In genomic region chrX:13380230-13380629, GRCh38 we compare ENCODE assay signal across 14 cellular contexts.
DNase-seq lines count a peak whose midpoint lies in the region; ATAC-seq and TF ChIP-seq lines count a peak whose summit lies in the region.
"Had no signal": no experiment of that assay in that cellular context is flagged by ENCODE, and none has a peak within 500 bp of the region (broad histone marks: within the 10 kb centered on the region; RNA-seq: fewer than 3 reads in every experiment).

No MANE protein-coding gene starts in this region.

- no peak overlapping the region for H3K18ac ChIP-seq in mesenchymal stem cell (ENCODE audit: low read depth in 1 of 2, low read length in 2 of 2)

- H3K4me1 ChIP-seq in mesenchymal stem cell (ENCODE audit: control insufficient read depth, insufficient read depth, low read depth, low read length): no peaks in the 10 kb centered on the region
- H3K4me1 ChIP-seq in left lung: no peaks in the 10 kb centered on the region
- H3K4me1 ChIP-seq: left ventricle myocardium inferior had no signal

- DNase-seq in GM04503 (ENCODE audit: low read depth): peak; percentile 47
- peak; percentile 52 for DNase-seq in M059J (ENCODE audit: low read depth)
- no peak for DNase-seq in central memory CD8-positive, alpha-beta T cell (ENCODE audit: low spot score in 2 of 2)
- DNase-seq in mesenchymal stem cell: peak; percentile 19
- DNase-seq in hypothalamus (lab: John Stamatoyannopoulos, UW): no peak
- no peak for DNase-seq in COLO668 (lab: John Stamatoyannopoulos, UW; ENCODE audit: unreplicated experiment)
- no peak for DNase-seq in left lung
- DNase-seq: CD8-positive, alpha-beta T cell; effector CD4-positive, alpha-beta T cell; left ventricle myocardium inferior; NCI-H345 had no signal

- no peak overlapping the region for H2AK5ac ChIP-seq in mesenchymal stem cell (ENCODE audit: low read length, severe bottlenecking)

- no peaks in the 10 kb centered on the region for H3K9me3 ChIP-seq in mesenchymal stem cell (ENCODE audit: control insufficient read depth, low read length)
- no peaks in the 10 kb centered on the region for H3K9me3 ChIP-seq in left lung
- H3K9me3 ChIP-seq: left ventricle myocardium inferior, thoracic aorta had no signal

- H3K14ac ChIP-seq in mesenchymal stem cell (ENCODE audit: low read length in 2 of 2): no peak overlapping the region

- H3K27ac ChIP-seq in mesenchymal stem cell (ENCODE audit: low read length, poor library complexity, severe bottlenecking) (no peak overlapping the region), left lung (no peak overlapping the region)
- H3K27ac ChIP-seq: left ventricle myocardium inferior, neural progenitor cell, skin epidermis, thoracic aorta had no signal

- no peak overlapping the region for H2BK5ac ChIP-seq in mesenchymal stem cell (ENCODE audit: low read depth, low read length, poor library complexity, severe bottlenecking)

- no peak overlapping the region for H3K4me2 ChIP-seq in mesenchymal stem cell (ENCODE audit: low read length, poor library complexity, severe bottlenecking)
- H3K4me2 ChIP-seq: neural progenitor cell had no signal

- no peak overlapping the region for H3K4ac ChIP-seq in mesenchymal stem cell (ENCODE audit: low read depth in 1 of 2, low read length in 2 of 2)

- H3K36me3 Mint-ChIP-seq in central memory CD8-positive, alpha-beta T cell (ENCODE audit: insufficient read depth): no peaks in the 10 kb centered on the region
- H3K36me3 Mint-ChIP-seq: CD8-positive, alpha-beta T cell had no signal

- no peak overlapping the region for H3K4me3 Mint-ChIP-seq in central memory CD8-positive, alpha-beta T cell
- H3K4me3 Mint-ChIP-seq: CD8-positive, alpha-beta T cell; neural progenitor cell had no signal

- intact Hi-C loops in left lung (cut with DNase I): no loop called here

- H3K27me3 Mint-ChIP-seq in central memory CD8-positive, alpha-beta T cell: no peaks in the 10 kb centered on the region

- no peaks in the 10 kb centered on the region for H3K36me3 ChIP-seq in mesenchymal stem cell (ENCODE audit: control insufficient read depth in 1 of 2, insufficient read depth in 2 of 2, low read depth in 1 of 2, low read length in 2 of 2)
- H3K36me3 ChIP-seq in left lung: no peaks in the 10 kb centered on the region
- H3K36me3 ChIP-seq: left ventricle myocardium inferior, neural progenitor cell, thoracic aorta had no signal

- no peak overlapping the region for H2BK12ac ChIP-seq in mesenchymal stem cell (ENCODE audit: low read length in 2 of 2)

- H4K8ac ChIP-seq in mesenchymal stem cell (ENCODE audit: low read length): no peak overlapping the region

- H3K27ac Mint-ChIP-seq in central memory CD8-positive, alpha-beta T cell (ENCODE audit: low read depth): peak overlapping the region; percentile 42
- H3K27ac Mint-ChIP-seq: CD8-positive, alpha-beta T cell had no signal

- no peak for ATAC-seq in central memory CD8-positive, alpha-beta T cell (replicated peaks; ENCODE audit: extremely low read depth, poor library complexity, severe bottlenecking)
- no peak for ATAC-seq in left lung
- ATAC-seq: CD8-positive, alpha-beta T cell had no signal

- H3K9me3 Mint-ChIP-seq in central memory CD8-positive, alpha-beta T cell: no peaks in the 10 kb centered on the region
- H3K9me3 Mint-ChIP-seq: CD8-positive, alpha-beta T cell had no signal

- WGBS in mesenchymal stem cell: no CpG with 5 or more reads among the region's 2 CpGs

- no peak overlapping the region for H3K23ac ChIP-seq in mesenchymal stem cell (ENCODE audit: low read length in 2 of 2)

- H3K27me3 ChIP-seq in mesenchymal stem cell (ENCODE audit: control insufficient read depth in 1 of 2, insufficient read depth in 1 of 2, low read length in 2 of 2) (no peaks in the 10 kb centered on the region), left lung (no peaks in the 10 kb centered on the region)
- H3K27me3 ChIP-seq: neural progenitor cell had no signal

- TF ChIP-seq CTCF in left lung (IDR thresholded peaks at IDR 0.05): no peak

- no peak overlapping the region for H2BK120ac ChIP-seq in mesenchymal stem cell (ENCODE audit: low read depth, low read length)

- no peak overlapping the region for H2AFZ ChIP-seq in mesenchymal stem cell (ENCODE audit: low read depth, low read length)
- H2AFZ ChIP-seq: neural progenitor cell had no signal

- no peak overlapping the region for H4K91ac ChIP-seq in mesenchymal stem cell (ENCODE audit: low read length)

- no peak overlapping the region for H2BK15ac ChIP-seq in mesenchymal stem cell (ENCODE audit: low read depth, poor library complexity, severe bottlenecking)

- no peaks in the 10 kb centered on the region for H3K79me1 ChIP-seq in mesenchymal stem cell (replicated peaks; ENCODE audit: low read length, poor library complexity, severe bottlenecking)

- H3K4me3 ChIP-seq in mesenchymal stem cell (ENCODE audit: insufficient read depth in 1 of 2, low read depth in 1 of 2, low read length in 2 of 2): no peak overlapping the region
- H3K4me3 ChIP-seq in left lung: no peak overlapping the region
- H3K4me3 ChIP-seq: left ventricle myocardium inferior, neural progenitor cell, skin epidermis, thoracic aorta had no signal

- H3K4me1 Mint-ChIP-seq in central memory CD8-positive, alpha-beta T cell: no peaks in the 10 kb centered on the region

- peak overlapping the region; percentile 63 for H3K9ac ChIP-seq in mesenchymal stem cell (ENCODE audit: low read length)
- H3K9ac ChIP-seq: neural progenitor cell had no signal

Comparison
In these comparisons a context has a peak if more than half of its experiments do, and no peak if none do; other contexts are left out.
1. DNase-seq: peak in GM04503 (single experiment), M059J (single experiment) and mesenchymal stem cell (single experiment); none in central memory CD8-positive, alpha-beta T cell (0 of 2), hypothalamus (0 of 51), COLO668 (single experiment) and left lung (0 of 2).